In the genomic region with DNA sequence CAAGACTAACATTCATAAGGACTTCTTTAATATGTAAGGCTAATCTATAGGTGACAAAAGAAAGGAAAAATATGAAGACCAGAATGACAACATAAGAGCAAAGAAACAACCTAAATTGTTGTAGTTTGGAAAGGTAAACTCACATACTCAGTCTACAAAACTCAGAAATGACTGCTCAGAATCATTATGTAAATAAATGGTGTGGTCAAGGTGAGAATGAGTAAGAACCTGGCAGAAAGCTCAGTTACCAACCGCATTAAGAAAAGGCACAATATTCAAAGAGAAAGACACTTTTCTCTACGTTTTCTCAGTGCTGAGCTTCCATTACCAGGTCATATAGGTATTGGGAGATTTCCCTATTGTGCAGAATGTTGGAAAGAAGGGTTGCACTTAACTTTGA, we compare ENCODE assay signal across 9 cellular contexts. TPM values are rescaled to one million over a fixed set of nuclear protein-coding genes. Genes with fewer than 3 reads are reported as not detected.
A peak's percentile ranks its signal among the peaks of the same experiment; 100 is the strongest.
DNase-seq lines count a peak whose midpoint lies in the region; ATAC-seq lines count a peak whose summit lies in the region.
"Had no signal": no experiment of that assay in that cellular context is flagged by ENCODE, and none has a peak within 500 bp of the region (broad histone marks: within the 10 kb centered on the region; RNA-seq: fewer than 3 reads in every experiment).

No MANE protein-coding gene starts in this region.

- no peak for DNase-seq in effector memory CD8-positive, alpha-beta T cell
- DNase-seq in NK-92 (lab: John Stamatoyannopoulos, UW; ENCODE audit: unreplicated experiment) (no peak), NCI-H748 (lab: John Stamatoyannopoulos, UW; ENCODE audit: unreplicated experiment) (no peak), dermis blood vessel endothelial cell (no peak)
- no peak for DNase-seq in activated CD4-positive, alpha-beta memory T cell treated with anti-CD3 and anti-CD28 coated beads, Interleukin-2, amount 10 ng/mL, durations not matched to agents 7 days and 5 days
- DNase-seq: NCI-H446 treated with DMSO at 0.1 percent for 48 hours had no signal

- peak overlapping the region; percentile 44 to 81 for H3K27ac Mint-ChIP-seq in effector memory CD8-positive, alpha-beta T cell
- H3K27ac Mint-ChIP-seq in activated CD4-positive, alpha-beta memory T cell treated with anti-CD3 and anti-CD28 coated beads, Interleukin-2, amount 10 ng/mL, durations not matched to agents 7 days and 5 days, result no peak overlapping the region

- no peaks in the 10 kb centered on the region for H3K9me3 Mint-ChIP-seq in effector memory CD8-positive, alpha-beta T cell
- no peaks in the 10 kb centered on the region for H3K9me3 Mint-ChIP-seq in activated CD4-positive, alpha-beta memory T cell treated with anti-CD3 and anti-CD28 coated beads, Interleukin-2, amount 10 ng/mL, durations not matched to agents 7 days and 5 days

- POLR2A ChIA-PET in activated CD4-positive, alpha-beta memory T cell treated with anti-CD3 and anti-CD28 coated beads, Interleukin-2, amount 10 ng/mL, durations not matched to agents 7 days and 5 days (lab: Charles Lee), result interaction anchor here (0.7 to 1.9 kb wide), 5 partner anchors 15 to 47 kb away, joined by 3 to 7 read pairs (median 4); a partner anchor contains a TSS

- peak overlapping the region; percentile 25 to 30 for H3K4me3 Mint-ChIP-seq in effector memory CD8-positive, alpha-beta T cell
- H3K4me3 Mint-ChIP-seq in activated CD4-positive, alpha-beta memory T cell treated with anti-CD3 and anti-CD28 coated beads, Interleukin-2, amount 10 ng/mL, durations not matched to agents 7 days and 5 days, result no peak overlapping the region

- ATAC-seq in GM18909 (IDR thresholded peaks at IDR 0.05; ENCODE audit: poor library complexity, unreplicated experiment) (peak; percentile 75), GM21528 (IDR thresholded peaks at IDR 0.05; ENCODE audit: low FRiP score, unreplicated experiment) (peak; percentile 82), HG03108 (IDR thresholded peaks at IDR 0.05; ENCODE audit: unreplicated experiment) (peak; percentile 67)
- peak; percentile 64 for ATAC-seq in effector memory CD8-positive, alpha-beta T cell (replicated peaks)

- CTCF ChIA-PET in activated CD4-positive, alpha-beta memory T cell treated with anti-CD3 and anti-CD28 coated beads, Interleukin-2, amount 10 ng/mL, durations not matched to agents 7 days and 5 days (lab: Charles Lee), result interaction anchor here (0.9 kb wide), 1 partner anchor 16 kb away, joined by 3 read pairs; a partner anchor contains a TSS

- no peaks in the 10 kb centered on the region for H3K27me3 Mint-ChIP-seq in effector memory CD8-positive, alpha-beta T cell
- H3K27me3 Mint-ChIP-seq in activated CD4-positive, alpha-beta memory T cell treated with anti-CD3 and anti-CD28 coated beads, Interleukin-2, amount 10 ng/mL, durations not matched to agents 7 days and 5 days, result no peaks in the 10 kb centered on the region

- H3K36me3 Mint-ChIP-seq in effector memory CD8-positive, alpha-beta T cell (ENCODE audit: insufficient read depth), result peaks cover 13% of the 10 kb centered on the region
- H3K36me3 Mint-ChIP-seq in activated CD4-positive, alpha-beta memory T cell treated with anti-CD3 and anti-CD28 coated beads, Interleukin-2, amount 10 ng/mL, durations not matched to agents 7 days and 5 days (ENCODE audit: low read depth), result peaks cover 41% of the 10 kb centered on the region

- H3K4me1 Mint-ChIP-seq in effector memory CD8-positive, alpha-beta T cell (ENCODE audit: low read depth in 2 of 2), result peaks cover 40 to 64% of the 10 kb centered on the region in 2 donors
- H3K4me1 Mint-ChIP-seq in activated CD4-positive, alpha-beta memory T cell treated with anti-CD3 and anti-CD28 coated beads, Interleukin-2, amount 10 ng/mL, durations not matched to agents 7 days and 5 days, result peaks cover 43% of the 10 kb centered on the region

RNA-seq across cellular contexts. Expression of a gene that starts 15.8 kb away (rescaled TPM):
- 10 to 100 TPM; 61.4 to 63.6 TPM for total RNA-seq in activated CD4-positive, alpha-beta memory T cell treated with anti-CD3 and anti-CD28 coated beads, Interleukin-2, amount 10 ng/mL, durations not matched to agents 7 days and 5 days
- 56.8 and 66.5 TPM in 2 replicates for total RNA-seq in dermis blood vessel endothelial cell

RNA-seq across cellular contexts. Expression of a gene that starts 29.3 kb away (rescaled TPM):
- 100 to 1,000 TPM; 200 to 210 TPM for total RNA-seq in activated CD4-positive, alpha-beta memory T cell treated with anti-CD3 and anti-CD28 coated beads, Interleukin-2, amount 10 ng/mL, durations not matched to agents 7 days and 5 days
- total RNA-seq in dermis blood vessel endothelial cell, result 84.7 and 98.7 TPM in 2 replicates
